5 cellular contexts compared by ENCODE assay signal in the genomic region with DNA sequence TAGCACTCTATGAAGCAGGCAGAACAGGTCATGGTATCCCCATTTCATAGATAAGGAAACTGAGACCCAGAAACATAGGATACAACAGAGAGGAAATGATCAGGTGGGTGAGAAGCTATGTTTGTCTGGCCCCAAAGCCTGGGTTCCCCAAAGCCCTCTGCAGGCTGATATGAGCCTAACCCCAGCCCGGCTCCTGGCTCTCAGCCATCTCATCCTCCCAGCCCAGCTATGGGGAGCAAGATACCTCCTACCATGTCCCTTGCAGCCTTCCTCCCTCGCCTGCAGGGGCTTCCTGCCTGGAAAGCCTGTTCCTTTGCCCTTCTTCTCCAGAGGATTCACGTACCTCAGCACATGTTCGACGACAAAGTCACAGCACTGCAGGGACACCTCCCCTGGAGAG. TPM values are rescaled to one million over a fixed set of nuclear protein-coding genes. Genes with fewer than 3 reads are reported as not detected.
"Had no signal": no experiment of that assay in that cellular context is flagged by ENCODE, and none has a peak within 500 bp of the region (broad histone marks: within the 10 kb centered on the region; RNA-seq: fewer than 3 reads in every experiment).

No MANE protein-coding gene starts in this region.

RNA-seq across cellular contexts. Expression of a gene that starts 43.8 kb away (rescaled TPM):
- total RNA-seq: activated CD4-positive, alpha-beta memory T cell treated with anti-CD3 and anti-CD28 coated beads, Interleukin-2, amount 10 ng/mL, durations not matched to agents 7 days and 5 days; activated CD4-positive, alpha-beta T cell treated with anti-CD3 and anti-CD28 coated beads for 36 hours; activated CD4-positive, alpha-beta T cell treated with anti-CD3 and anti-CD28 coated beads, Interleukin-2, amount 10 ng/mL, durations not matched to agents 7 days and 5 days; activated CD8-positive, alpha-beta T cell treated with anti-CD3 and anti-CD28 coated beads, Interleukin-2, amount 10 ng/mL, durations not matched to agents 7 days and 5 days; activated naive CD8-positive, alpha-beta T cell treated with anti-CD3 and anti-CD28 coated beads, Interleukin-2, amount 10 ng/mL, durations not matched to agents 7 days and 5 days had no signal
